20 cellular contexts compared by ENCODE assay signal in the genomic region with DNA sequence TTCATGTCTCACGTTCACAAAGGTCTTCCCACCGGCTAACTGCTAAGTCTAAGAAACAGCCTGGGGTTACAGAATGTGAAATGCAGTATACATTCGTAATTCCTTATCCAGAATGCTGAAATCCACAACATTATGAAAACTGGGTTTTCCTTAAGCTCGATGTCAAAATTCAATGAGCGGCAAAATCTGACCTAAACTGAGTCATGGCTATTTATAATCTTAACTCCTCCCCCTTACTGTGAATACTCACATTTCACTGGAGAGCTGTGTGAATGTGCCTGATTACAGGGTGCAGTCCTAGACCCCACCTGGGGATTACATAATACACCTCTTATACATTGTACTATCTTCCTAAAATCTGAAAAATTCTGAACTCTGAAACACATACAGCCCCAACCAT.
"Had no signal": no experiment of that assay in that cellular context is flagged by ENCODE, and none has a peak within 500 bp of the region (broad histone marks: within the 10 kb centered on the region; RNA-seq: fewer than 3 reads in every experiment).

No MANE protein-coding gene starts in this region.

- H3K4me1 ChIP-seq: body of pancreas, esophagus muscularis mucosa, gastroesophageal sphincter, sigmoid colon, upper lobe of right lung had no signal

- H3K4me3 Mint-ChIP-seq: activated CD8-positive, alpha-beta T cell treated with anti-CD3 and anti-CD28 coated beads, Interleukin-2, amount 10 ng/mL, durations not matched to agents 7 days and 5 days; activated naive CD8-positive, alpha-beta T cell treated with anti-CD3 and anti-CD28 coated beads, Interleukin-2, amount 50 U/mL, for 24 hours; activated T-helper 1 cell treated with anti-CD3 and anti-CD28 coated beads, Interleukin-12 subunit alpha, Interleukin-12 subunit beta, Interleukin-2, Interleukin-4 antibody, amounts not matched to agents 30 ng/mL and 10 ng/mL and 1 ng/mL, durations not matched to agents 14 hours and 24 hours and 36 hours; nephron had no signal

- H3K9me3 Mint-ChIP-seq: activated naive CD8-positive, alpha-beta T cell treated with anti-CD3 and anti-CD28 coated beads, Interleukin-2, amount 50 U/mL, for 24 hours; nephron had no signal

- H3K4me1 Mint-ChIP-seq: activated naive CD8-positive, alpha-beta T cell treated with anti-CD3 and anti-CD28 coated beads, Interleukin-2, amount 50 U/mL, for 24 hours; nephron had no signal

- H3K27me3 ChIP-seq: body of pancreas, esophagus muscularis mucosa, gastroesophageal sphincter, sigmoid colon, upper lobe of right lung had no signal

- H3K9me3 ChIP-seq: body of pancreas, esophagus muscularis mucosa, gastroesophageal sphincter, sigmoid colon, upper lobe of right lung had no signal

- H3K27ac Mint-ChIP-seq: activated CD8-positive, alpha-beta T cell treated with anti-CD3 and anti-CD28 coated beads, Interleukin-2, amount 10 ng/mL, durations not matched to agents 7 days and 5 days; activated naive CD8-positive, alpha-beta T cell treated with anti-CD3 and anti-CD28 coated beads, Interleukin-2, amount 50 U/mL, for 24 hours; activated T-helper 1 cell treated with anti-CD3 and anti-CD28 coated beads, Interleukin-12 subunit alpha, Interleukin-12 subunit beta, Interleukin-2, Interleukin-4 antibody, amounts not matched to agents 30 ng/mL and 10 ng/mL and 1 ng/mL, durations not matched to agents 14 hours and 24 hours and 36 hours; nephron had no signal

- H3K4me3 ChIP-seq: body of pancreas, esophagus muscularis mucosa, gastroesophageal sphincter, sigmoid colon, upper lobe of right lung had no signal

- H3K27ac ChIP-seq: body of pancreas, esophagus muscularis mucosa, gastroesophageal sphincter, sigmoid colon, upper lobe of right lung, WERI-Rb-1 had no signal

- H3K27me3 Mint-ChIP-seq: activated naive CD8-positive, alpha-beta T cell treated with anti-CD3 and anti-CD28 coated beads, Interleukin-2, amount 50 U/mL, for 24 hours had no signal

- DNase-seq: activated CD4-positive, alpha-beta T cell treated with anti-CD3 and anti-CD28 coated beads for 4 hours; activated CD8-positive, alpha-beta memory T cell treated with anti-CD3 and anti-CD28 coated beads, Interleukin-2, amount 50 U/mL, for 48 hours; activated CD8-positive, alpha-beta T cell treated with anti-CD3 and anti-CD28 coated beads, Interleukin-2, amount 10 ng/mL, durations not matched to agents 7 days and 5 days; activated naive CD4-positive, alpha-beta T cell; activated naive CD8-positive, alpha-beta T cell treated with anti-CD3 and anti-CD28 coated beads, Interleukin-2, amount 50 U/mL, for 24 hours; body of pancreas; left ventricle myocardium superior; mesenchymal stem cell; occipital lobe; sigmoid colon; stimulated activated CD4-positive, alpha-beta T cell treated with anti-CD3 and anti-CD28 coated beads, Interleukin-12 subunit alpha, Interleukin-12 subunit beta, amount 100 ng/mL, for 4 hours; stimulated activated CD8-positive, alpha-beta memory T cell treated with anti-CD3 and anti-CD28 coated beads, Interleukin-4, amount 100 ng/mL, for 48 hours; stimulated activated naive CD8-positive, alpha-beta T cell treated with anti-CD3 and anti-CD28 coated beads, Interleukin-15, Interleukin-2, amounts not matched to agents 100 U/mL and 50 U/mL, for 24 hours; T-helper 1 cell; upper lobe of right lung; WERI-Rb-1 had no signal
